ENCODE assay signal across 8 cellular contexts in the genomic region with DNA sequence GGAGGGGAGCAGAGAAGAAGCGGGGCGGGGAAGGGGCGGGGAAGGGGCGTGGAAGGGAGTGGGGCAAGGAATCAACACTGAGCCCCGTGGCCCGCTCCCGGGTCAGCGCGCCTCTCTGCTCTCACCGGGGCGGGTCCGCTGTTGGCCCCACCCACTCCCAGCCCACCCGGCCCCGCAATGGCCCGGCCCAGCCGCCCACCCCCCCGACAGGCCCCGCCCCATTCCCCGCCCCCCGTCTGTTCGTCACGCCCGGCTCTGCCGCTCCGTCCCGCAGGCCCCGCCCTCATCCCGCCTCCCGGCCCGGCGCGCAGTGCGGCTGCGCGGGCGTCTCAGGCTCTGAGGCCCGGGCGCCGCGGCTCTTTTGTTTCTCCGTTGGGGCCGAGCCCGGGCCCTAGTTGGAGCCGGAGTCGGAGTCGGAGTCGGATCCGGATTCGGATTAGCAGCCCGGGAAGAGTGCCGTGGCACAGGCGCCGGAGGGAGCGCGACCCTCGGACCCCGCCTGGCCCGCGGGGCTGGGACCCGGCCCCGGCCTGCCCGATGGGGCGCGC. TPM values are rescaled to one million over a fixed set of nuclear protein-coding genes. Genes with fewer than 3 reads are reported as not detected.
DNase-seq lines count a peak whose midpoint lies in the region; ATAC-seq, FAIRE-seq and TF ChIP-seq lines count a peak whose summit lies in the region.

A gene (plus strand): TSS at position 310 of the 548 bp plus-strand sequence. CDS start 380 bp downstream, outside the sequence.

- H3K9me3 ChIP-seq in naive thymus-derived CD4-positive, alpha-beta T cell (ENCODE audit: control insufficient read depth in 2 of 3, low read length in 3 of 3) = no peaks in the 10 kb centered on the region

- H3K27me3 Mint-ChIP-seq in GM23338 (ENCODE audit: insufficient read depth, low read depth, poor library complexity) = peaks cover 8% of the 10 kb centered on the region
- no peaks in the 10 kb centered on the region for H3K27me3 Mint-ChIP-seq in naive thymus-derived CD4-positive, alpha-beta T cell
- H3K27me3 Mint-ChIP-seq in stimulated activated memory B cell treated with anti-CD40 and anti-IgM and Interleukin-4, amounts not matched to agents 10 μg/mL and 1 μg/mL and 100 μg/mL, for 72 hours = no peaks in the 10 kb centered on the region

- peak within 1 kb of the TSS; percentile 55; the same call in 1 of the 2 replicates for H3K27ac ChIP-seq in GM23338 (ENCODE audit: low read depth)
- H3K27ac ChIP-seq in naive thymus-derived CD4-positive, alpha-beta T cell (ENCODE audit: low read depth, low read length) = peak within 1 kb of the TSS; percentile 83

- H3K9me3 Mint-ChIP-seq in GM23338 = peaks cover 2% of the 10 kb centered on the region; the same call in 2 of the 3 replicates
- peaks cover 0 to 4% (median 0%) of the 10 kb centered on the region in 11 donors for H3K9me3 Mint-ChIP-seq in naive thymus-derived CD4-positive, alpha-beta T cell
- no peaks in the 10 kb centered on the region for H3K9me3 Mint-ChIP-seq in stimulated activated memory B cell treated with anti-CD40 and anti-IgM and Interleukin-4, amounts not matched to agents 10 μg/mL and 1 μg/mL and 100 μg/mL, for 72 hours

- H3K79me2 ChIP-seq in GM23338 (replicated peaks; ENCODE audit: insufficient read depth) = peaks cover 24% of the 10 kb centered on the region

- H3K4me1 ChIP-seq in GM23338 (ENCODE audit: insufficient read depth) = peaks cover 10% of the 10 kb centered on the region; the same call in 1 of the 2 replicates
- H3K4me1 ChIP-seq in naive thymus-derived CD4-positive, alpha-beta T cell (ENCODE audit: control insufficient read depth in 2 of 2, insufficient read depth in 2 of 2, low read length in 2 of 2) = peaks cover 0 to 12% of the 10 kb centered on the region in 2 donors

- no peaks in the 10 kb centered on the region for H3K27me3 ChIP-seq in GM23338 (ENCODE audit: insufficient read depth)
- H3K27me3 ChIP-seq in naive thymus-derived CD4-positive, alpha-beta T cell (ENCODE audit: control insufficient read depth in 2 of 2, insufficient read depth in 2 of 2, low read length in 2 of 2) = no peaks in the 10 kb centered on the region

- intact Hi-C loops in naive thymus-derived CD4-positive, alpha-beta T cell (cut with micrococcal nuclease) = loop anchor here (1.0 to 10.0 kb wide), 10 partner anchors 35 to 1020 kb away; a partner anchor contains a TSS

- H3K36me3 ChIP-seq in GM23338 (ENCODE audit: insufficient read depth) = no peaks in the 10 kb centered on the region; the same call in 1 of the 2 replicates
- no peaks in the 10 kb centered on the region for H3K36me3 ChIP-seq in naive thymus-derived CD4-positive, alpha-beta T cell (ENCODE audit: control insufficient read depth in 2 of 3, insufficient read depth in 3 of 3, low read length in 3 of 3)

- peak within 1 kb of the TSS; percentile 97 for H3K4me2 ChIP-seq in GM23338

- peak within 1 kb of the TSS; percentile 77 for H3K27ac Mint-ChIP-seq in GM23338
- H3K27ac Mint-ChIP-seq in naive thymus-derived CD4-positive, alpha-beta T cell = peak within 1 kb of the TSS; percentile 68 to 94 (median 85)
- peak within 1 kb of the TSS; percentile 87 for H3K27ac Mint-ChIP-seq in stimulated activated memory B cell treated with anti-CD40 and anti-IgM and Interleukin-4, amounts not matched to agents 10 μg/mL and 1 μg/mL and 100 μg/mL, for 72 hours

- FAIRE-seq in RCC 7860 (lab: Jason Lieb, UNC) = no peak

- H3K4me3 Mint-ChIP-seq in GM23338 = peak within 1 kb of the TSS; percentile 82
- H3K4me3 Mint-ChIP-seq in naive thymus-derived CD4-positive, alpha-beta T cell = peak within 1 kb of the TSS; percentile 86 to 94 (median 92)
- H3K4me3 Mint-ChIP-seq in stimulated activated memory B cell treated with anti-CD40 and anti-IgM and Interleukin-4, amounts not matched to agents 10 μg/mL and 1 μg/mL and 100 μg/mL, for 72 hours = peak within 1 kb of the TSS; percentile 88

- no peaks in the 10 kb centered on the region for H3K9me2 ChIP-seq in GM23338 (ENCODE audit: insufficient read depth)

- CTCF ChIA-PET in naive thymus-derived CD4-positive, alpha-beta T cell (lab: Charles Lee) = no interaction called here

- H4K20me1 ChIP-seq in GM23338 (replicated peaks; ENCODE audit: insufficient read depth) = no peaks in the 10 kb centered on the region

- no peak for TF ChIP-seq CTCF in GM23338 (conservative IDR thresholded peaks at IDR 0.05; ENCODE audit: low read depth in 2 of 2)

- ATAC-seq in GM23338 = peak; percentile 66
- peak; percentile 88 for ATAC-seq in naive thymus-derived CD4-positive, alpha-beta T cell
- peak; percentile 90 for ATAC-seq in stimulated activated memory B cell treated with anti-CD40 and anti-IgM and Interleukin-4, amounts not matched to agents 10 μg/mL and 1 μg/mL and 100 μg/mL, for 72 hours

- peak within 1 kb of the TSS; percentile 76 for H3K4me3 ChIP-seq in GM23338
- peak within 1 kb of the TSS; percentile 71 for H3K4me3 ChIP-seq in naive thymus-derived CD4-positive, alpha-beta T cell (ENCODE audit: low read length)

- peaks cover 13% of the 10 kb centered on the region for H3F3A ChIP-seq in GM23338 (replicated peaks; ENCODE audit: low read depth)

- DNase-seq in Daoy (ENCODE audit: low read depth) = peak; percentile 94
- peak; percentile 95 for DNase-seq in GM23338 (ENCODE audit: low spot score)
- DNase-seq in Kasumi-1 (lab: John Stamatoyannopoulos, UW) = peak; percentile 89 to 91
- peak; percentile 61 for DNase-seq in RCC 7860 (ENCODE audit: low spot score)
- DNase-seq in activated T-helper 1 cell treated with Interleukin-2 at 50 U/mL for 16 hours (ENCODE audit: low read depth) = peak; percentile 91
- DNase-seq in fibroblast of gingiva (ENCODE audit: low read depth) = peak; percentile 82
- peak; percentile 85 to 97 (median 92) for DNase-seq in naive thymus-derived CD4-positive, alpha-beta T cell

- peaks cover 14% of the 10 kb centered on the region; the same call in 2 of the 3 replicates for H3K4me1 Mint-ChIP-seq in GM23338
- peaks cover 10 to 29% (median 22%) of the 10 kb centered on the region in 7 donors for H3K4me1 Mint-ChIP-seq in naive thymus-derived CD4-positive, alpha-beta T cell
- H3K4me1 Mint-ChIP-seq in stimulated activated memory B cell treated with anti-CD40 and anti-IgM and Interleukin-4, amounts not matched to agents 10 μg/mL and 1 μg/mL and 100 μg/mL, for 72 hours = peaks cover 22% of the 10 kb centered on the region

- POLR2A ChIA-PET in naive thymus-derived CD4-positive, alpha-beta T cell (lab: Charles Lee) = no interaction called here

- H2AFZ ChIP-seq in GM23338 = no peak within 1 kb of the TSS; the same call in 1 of the 2 replicates

- peaks cover 15% of the 10 kb centered on the region for H3K36me3 Mint-ChIP-seq in GM23338 (ENCODE audit: low read depth)
- no peaks in the 10 kb centered on the region for H3K36me3 Mint-ChIP-seq in naive thymus-derived CD4-positive, alpha-beta T cell
- H3K36me3 Mint-ChIP-seq in stimulated activated memory B cell treated with anti-CD40 and anti-IgM and Interleukin-4, amounts not matched to agents 10 μg/mL and 1 μg/mL and 100 μg/mL, for 72 hours = peaks cover 13% of the 10 kb centered on the region

TF ChIP-seq in GM23338, 12 proteins besides CTCF, POLR2A, EP300 and RAD21:
- TF ChIP-seq STAT1 (IDR thresholded peaks at IDR 0.05; ENCODE audit: unreplicated experiment) (no peak), EZH2 (IDR thresholded peaks at IDR 0.05; ENCODE audit: low read depth, unreplicated experiment) (no peak), JUNB (IDR thresholded peaks at IDR 0.05; ENCODE audit: unreplicated experiment) (no peak), POLR2AphosphoS5 (IDR thresholded peaks at IDR 0.05; ENCODE audit: low read depth) (peak; percentile 78)
- TF ChIP-seq, protein P1, sequence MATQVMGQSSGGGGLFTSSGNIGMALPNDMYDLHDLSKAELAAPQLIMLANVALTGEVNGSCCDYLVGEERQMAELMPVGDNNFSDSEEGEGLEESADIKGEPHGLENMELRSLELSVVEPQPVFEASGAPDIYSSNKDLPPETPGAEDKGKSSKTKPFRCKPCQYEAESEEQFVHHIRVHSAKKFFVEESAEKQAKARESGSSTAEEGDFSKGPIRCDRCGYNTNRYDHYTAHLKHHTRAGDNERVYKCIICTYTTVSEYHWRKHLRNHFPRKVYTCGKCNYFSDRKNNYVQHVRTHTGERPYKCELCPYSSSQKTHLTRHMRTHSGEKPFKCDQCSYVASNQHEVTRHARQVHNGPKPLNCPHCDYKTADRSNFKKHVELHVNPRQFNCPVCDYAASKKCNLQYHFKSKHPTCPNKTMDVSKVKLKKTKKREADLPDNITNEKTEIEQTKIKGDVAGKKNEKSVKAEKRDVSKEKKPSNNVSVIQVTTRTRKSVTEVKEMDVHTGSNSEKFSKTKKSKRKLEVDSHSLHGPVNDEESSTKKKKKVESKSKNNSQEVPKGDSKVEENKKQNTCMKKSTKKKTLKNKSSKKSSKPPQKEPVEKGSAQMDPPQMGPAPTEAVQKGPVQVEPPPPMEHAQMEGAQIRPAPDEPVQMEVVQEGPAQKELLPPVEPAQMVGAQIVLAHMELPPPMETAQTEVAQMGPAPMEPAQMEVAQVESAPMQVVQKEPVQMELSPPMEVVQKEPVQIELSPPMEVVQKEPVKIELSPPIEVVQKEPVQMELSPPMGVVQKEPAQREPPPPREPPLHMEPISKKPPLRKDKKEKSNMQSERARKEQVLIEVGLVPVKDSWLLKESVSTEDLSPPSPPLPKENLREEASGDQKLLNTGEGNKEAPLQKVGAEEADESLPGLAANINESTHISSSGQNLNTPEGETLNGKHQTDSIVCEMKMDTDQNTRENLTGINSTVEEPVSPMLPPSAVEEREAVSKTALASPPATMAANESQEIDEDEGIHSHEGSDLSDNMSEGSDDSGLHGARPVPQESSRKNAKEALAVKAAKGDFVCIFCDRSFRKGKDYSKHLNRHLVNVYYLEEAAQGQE (IDR thresholded peaks at IDR 0.05; ENCODE audit: unreplicated experiment) = no peak

RNA-seq across cellular contexts. Expression of the gene that starts here (rescaled TPM):
- 2.7 and 5.1 TPM in 2 replicates for total RNA-seq in Daoy (2014; rRNA removed; shearing (Covaris generic))
- 26.2 and 33.8 TPM in 2 replicates for total RNA-seq in GM23338 (2014; rRNA removed; shearing (Covaris generic))
- polyA plus RNA-seq in GM23338 (2016; fragmentation: Nextera tagmentation; extraction: Ambion mirVana) = 8.4 and 9.3 TPM in 2 replicates
- 100 to 1,000 TPM in 1 of 5 experiments, 10 to 100 TPM in 4; 33.9 to 109 (median 43.8) TPM for total RNA-seq in naive thymus-derived CD4-positive, alpha-beta T cell
- polyA plus RNA-seq in naive thymus-derived CD4-positive, alpha-beta T cell = 1 to 10 TPM in 1 of 2 donors, under 1 TPM in 1; 0.28 to 1.6 TPM

Comparison
In these comparisons a context has a peak if more than half of its experiments do, and no peak if none do; other contexts are left out.
1. Peak in every context shown above with its lines: DNase-seq, ATAC-seq, H3K4me3 ChIP-seq and H3K27ac ChIP-seq.